In genomic region chr5:318341-318897, GRCh38 we compare ENCODE assay signal across 1 cellular context.
TF ChIP-seq lines count a peak whose summit lies in the region.

No MANE protein-coding gene starts in this region.

TF ChIP-seq in GM23338, 12 proteins besides CTCF, POLR2A, EP300 and RAD21 (continued from another document):
- TF ChIP-seq, protein P1, sequence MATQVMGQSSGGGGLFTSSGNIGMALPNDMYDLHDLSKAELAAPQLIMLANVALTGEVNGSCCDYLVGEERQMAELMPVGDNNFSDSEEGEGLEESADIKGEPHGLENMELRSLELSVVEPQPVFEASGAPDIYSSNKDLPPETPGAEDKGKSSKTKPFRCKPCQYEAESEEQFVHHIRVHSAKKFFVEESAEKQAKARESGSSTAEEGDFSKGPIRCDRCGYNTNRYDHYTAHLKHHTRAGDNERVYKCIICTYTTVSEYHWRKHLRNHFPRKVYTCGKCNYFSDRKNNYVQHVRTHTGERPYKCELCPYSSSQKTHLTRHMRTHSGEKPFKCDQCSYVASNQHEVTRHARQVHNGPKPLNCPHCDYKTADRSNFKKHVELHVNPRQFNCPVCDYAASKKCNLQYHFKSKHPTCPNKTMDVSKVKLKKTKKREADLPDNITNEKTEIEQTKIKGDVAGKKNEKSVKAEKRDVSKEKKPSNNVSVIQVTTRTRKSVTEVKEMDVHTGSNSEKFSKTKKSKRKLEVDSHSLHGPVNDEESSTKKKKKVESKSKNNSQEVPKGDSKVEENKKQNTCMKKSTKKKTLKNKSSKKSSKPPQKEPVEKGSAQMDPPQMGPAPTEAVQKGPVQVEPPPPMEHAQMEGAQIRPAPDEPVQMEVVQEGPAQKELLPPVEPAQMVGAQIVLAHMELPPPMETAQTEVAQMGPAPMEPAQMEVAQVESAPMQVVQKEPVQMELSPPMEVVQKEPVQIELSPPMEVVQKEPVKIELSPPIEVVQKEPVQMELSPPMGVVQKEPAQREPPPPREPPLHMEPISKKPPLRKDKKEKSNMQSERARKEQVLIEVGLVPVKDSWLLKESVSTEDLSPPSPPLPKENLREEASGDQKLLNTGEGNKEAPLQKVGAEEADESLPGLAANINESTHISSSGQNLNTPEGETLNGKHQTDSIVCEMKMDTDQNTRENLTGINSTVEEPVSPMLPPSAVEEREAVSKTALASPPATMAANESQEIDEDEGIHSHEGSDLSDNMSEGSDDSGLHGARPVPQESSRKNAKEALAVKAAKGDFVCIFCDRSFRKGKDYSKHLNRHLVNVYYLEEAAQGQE (IDR thresholded peaks at IDR 0.05; ENCODE audit: unreplicated experiment): no peak
- TF ChIP-seq NANOG (IDR thresholded peaks at IDR 0.05; ENCODE audit: borderline replicate concordance) (no peak), STAT1 (IDR thresholded peaks at IDR 0.05; ENCODE audit: unreplicated experiment) (no peak), ZNF114 (CRISPR knock-in tag; IDR thresholded peaks at IDR 0.05) (no peak), ZNF331 (CRISPR knock-in tag; IDR thresholded peaks at IDR 0.05; ENCODE audit: low read depth) (no peak), EZH2phosphoT487 (IDR thresholded peaks at IDR 0.05; ENCODE audit: unreplicated experiment) (no peak), ETS1 (IDR thresholded peaks at IDR 0.05) (no peak), POLR2AphosphoS5 (IDR thresholded peaks at IDR 0.05; ENCODE audit: low read depth) (no peak), CREB1 (CRISPR knock-in tag; IDR thresholded peaks at IDR 0.05; ENCODE audit: low read depth) (no peak)
